ENCODE assay signal across 16 cellular contexts in genomic region chr12:16096273-16096849, GRCh38.
DNase-seq lines count a peak whose midpoint lies in the region; ATAC-seq, FAIRE-seq and TF ChIP-seq lines count a peak whose summit lies in the region.
"Had no signal": no experiment of that assay in that cellular context is flagged by ENCODE, and none has a peak within 500 bp of the region (broad histone marks: within the 10 kb centered on the region; RNA-seq: fewer than 3 reads in every experiment).

No MANE protein-coding gene starts in this region.

- no peak for TF ChIP-seq POLR2A in HepG2 (IDR thresholded peaks at IDR 0.05; ENCODE audit: insufficient read depth in 1 of 2, low read depth in 2 of 2, low read length in 2 of 2)
- no peak for TF ChIP-seq POLR2A in right lobe of liver (IDR thresholded peaks at IDR 0.05)
- TF ChIP-seq POLR2A in lower leg skin (IDR thresholded peaks at IDR 0.05) = no peak

- intact Hi-C loops in HepG2 (cut with micrococcal nuclease; ENCODE audit: unreplicated experiment) (no loop called here), right lobe of liver (cut with DNase I) (no loop called here), left lung (cut with DNase I) (no loop called here), lower leg skin (cut with DNase I; ENCODE audit: low total_unique reads) (no loop called here)

- ATAC-seq in HepG2 = peak; percentile 65
- ATAC-seq in right lobe of liver = no peak
- peak; percentile 81 for ATAC-seq in left lung
- no peak for ATAC-seq in HG03571 (IDR thresholded peaks at IDR 0.05; ENCODE audit: unreplicated experiment)
- ATAC-seq: GM12878, GM23338 had no signal

- peak overlapping the region; percentile 84 for H3K27ac Mint-ChIP-seq in neural progenitor cell
- H3K27ac Mint-ChIP-seq: CD4-positive, CD25-positive, alpha-beta regulatory T cell; GM23338 had no signal

- H3K27me3 Mint-ChIP-seq in neural progenitor cell (ENCODE audit: insufficient read depth, low read depth) = peaks cover 3% of the 10 kb centered on the region
- H3K27me3 Mint-ChIP-seq: CD4-positive, CD25-positive, alpha-beta regulatory T cell had no signal

- no peaks in the 10 kb centered on the region for H3K9me3 ChIP-seq in HepG2 (ENCODE audit: low read length)
- H3K9me3 ChIP-seq in right lobe of liver = no peaks in the 10 kb centered on the region
- no peaks in the 10 kb centered on the region for H3K9me3 ChIP-seq in left lung
- no peaks in the 10 kb centered on the region for H3K9me3 ChIP-seq in neural progenitor cell (ENCODE audit: low read depth)
- H3K9me3 ChIP-seq: HAP-1 had no signal

- H3K4me3 ChIP-seq in HepG2 (replicated peaks in 1 of 3; ENCODE audit: insufficient read depth in 1 of 3, low read depth in 2 of 3, low read length in 3 of 3) (no peak overlapping the region), right lobe of liver (no peak overlapping the region), left lung (no peak overlapping the region), neural progenitor cell (no peak overlapping the region), lower leg skin (ENCODE audit: low read depth, poor library complexity, severe bottlenecking) (no peak overlapping the region)
- H3K4me3 ChIP-seq: BLaER1 treated with 17β-estradiol and CSF1 and Interleukin-3, amounts not matched to agents 10 nM and 100 nM; GM12878; GM23338; HAP-1 had no signal

- DNase-seq in HepG2 (ENCODE audit: low spot score) = peak; percentile 53
- DNase-seq in right lobe of liver = no peak
- no peak for DNase-seq in left lung
- DNase-seq in neural progenitor cell (ENCODE audit: low spot score) = no peak
- no peak for DNase-seq in NOMO-1 treated with dmso at 0.1 percent for 144 hours (lab: John Stamatoyannopoulos, UW; ENCODE audit: unreplicated experiment)
- no peak for DNase-seq in lower leg skin (ENCODE audit: low spot score in 2 of 2)
- DNase-seq: AML-193; CD4-positive, CD25-positive, alpha-beta regulatory T cell; DMS79 had no signal

- peaks cover 7% of the 10 kb centered on the region for H3K9me3 Mint-ChIP-seq in neural progenitor cell

- no peak overlapping the region for H3K4me3 Mint-ChIP-seq in neural progenitor cell
- H3K4me3 Mint-ChIP-seq: CD4-positive, CD25-positive, alpha-beta regulatory T cell; GM23338 had no signal

- peaks cover 22% of the 10 kb centered on the region for H3K4me1 Mint-ChIP-seq in neural progenitor cell
- H3K4me1 Mint-ChIP-seq: CD4-positive, CD25-positive, alpha-beta regulatory T cell; GM23338 had no signal

- H3F3A ChIP-seq in neural progenitor cell (ENCODE audit: low read depth) = no peaks in the 10 kb centered on the region

- H3K36me3 ChIP-seq in HepG2 (replicated peaks in 1 of 2; ENCODE audit: control insufficient read depth in 1 of 2, insufficient read depth in 2 of 2, low read length in 2 of 2) (no peaks in the 10 kb centered on the region), right lobe of liver (no peaks in the 10 kb centered on the region), left lung (no peaks in the 10 kb centered on the region), neural progenitor cell (no peaks in the 10 kb centered on the region)
- H3K36me3 ChIP-seq: BLaER1 treated with 17β-estradiol and CSF1 and Interleukin-3, amounts not matched to agents 10 nM and 100 nM; HAP-1 had no signal

- no peak for TF ChIP-seq CTCF in HepG2 (CRISPR knock-in tag; IDR thresholded peaks at IDR 0.05)
- no peak for TF ChIP-seq CTCF in right lobe of liver (IDR thresholded peaks at IDR 0.05)
- no peak for TF ChIP-seq CTCF in left lung (IDR thresholded peaks at IDR 0.05)
- TF ChIP-seq CTCF in neural progenitor cell (IDR thresholded peaks at IDR 0.05) = no peak
- no peak for TF ChIP-seq CTCF in lower leg skin (IDR thresholded peaks at IDR 0.05)

- H3K4me1 ChIP-seq in HepG2 (ENCODE audit: insufficient read depth, low read length) (peaks cover 13% of the 10 kb centered on the region), right lobe of liver (no peaks in the 10 kb centered on the region), left lung (no peaks in the 10 kb centered on the region), neural progenitor cell (no peaks in the 10 kb centered on the region)
- H3K4me1 ChIP-seq: HAP-1 had no signal

- no TSS peak for BruUV-seq in HepG2 (replicated peaks; lab: Mats Ljungman, UMichigan)

- WGBS in HepG2 (ENCODE audit: low lambda C conversion rate) = 4% methylated on average over 2 of the region's 2 CpGs
- WGBS in right lobe of liver (ENCODE audit: insufficient coverage, low coverage, low lambda C conversion rate, missing lambda C conversion rate) = 72% methylated on average over 2 of the region's 2 CpGs
- WGBS in lower leg skin, 2 donors = 87 to 88% methylated on average over 2 of the region's 2 CpGs

- H3K9ac ChIP-seq in HepG2 (ENCODE audit: insufficient read depth, low read depth, low read length) (no peak overlapping the region), neural progenitor cell (no peak overlapping the region)
- H3K9ac ChIP-seq: BLaER1 treated with 17β-estradiol and CSF1 and Interleukin-3, amounts not matched to agents 10 nM and 100 nM had no signal

- POLR2A ChIA-PET in HepG2 (lab: Yijun Ruan, JAX) = no interaction called here

- H3K27me3 ChIP-seq in HepG2 (ENCODE audit: control insufficient read depth in 1 of 2, insufficient read depth in 2 of 2, low read length in 2 of 2) (no peaks in the 10 kb centered on the region; a peak in 1 of 5 replicates), right lobe of liver (no peaks in the 10 kb centered on the region), left lung (no peaks in the 10 kb centered on the region), neural progenitor cell (no peaks in the 10 kb centered on the region)
- H3K27me3 ChIP-seq: BLaER1 treated with 17β-estradiol and CSF1 and Interleukin-3, amounts not matched to agents 10 nM and 100 nM had no signal

- no peak for FAIRE-seq in HepG2 (lab: Jason Lieb, UNC)
- FAIRE-seq: GM12878, GM18507 had no signal

- in situ Hi-C loops in HepG2 (cut with HindIII; ENCODE audit: extremely low pct_ligation_motif_present, low pct_unique_long_range_greater_than_20kb) = no loop called here

- no peak for TF ChIP-seq RAD21 in HepG2 (CRISPR knock-in tag; IDR thresholded peaks at IDR 0.05)

- CTCF ChIA-PET in HepG2 (lab: Yijun Ruan, JAX; ENCODE audit: low intra/inter-chr PET ratio, low total read pairs) = no interaction called here

- H3K79me2 ChIP-seq in HepG2 (ENCODE audit: insufficient read depth, low read length) = no peaks in the 10 kb centered on the region
- no peaks in the 10 kb centered on the region for H3K79me2 ChIP-seq in neural progenitor cell (ENCODE audit: low read depth)

- H3K27ac ChIP-seq in HepG2 (ENCODE audit: extremely low read length, insufficient read depth, low read length) (no peak overlapping the region), right lobe of liver (no peak overlapping the region), left lung (no peak overlapping the region), neural progenitor cell (no peak overlapping the region)
- H3K27ac ChIP-seq: 22Rv1; BLaER1 treated with 17β-estradiol and CSF1 and Interleukin-3, amounts not matched to agents 10 nM and 100 nM had no signal

- H3K4me2 ChIP-seq in HepG2 (ENCODE audit: low read depth, low read length) (no peak overlapping the region), neural progenitor cell (no peak overlapping the region)
- H3K4me2 ChIP-seq: GM23338 had no signal

- H3K36me3 Mint-ChIP-seq in neural progenitor cell = peaks cover 3% of the 10 kb centered on the region
- H3K36me3 Mint-ChIP-seq: CD4-positive, CD25-positive, alpha-beta regulatory T cell had no signal

- H2AFZ ChIP-seq in HepG2 (ENCODE audit: low read length) (no peak overlapping the region), neural progenitor cell (replicated peaks) (no peak overlapping the region)
- H2AFZ ChIP-seq: GM23338 had no signal

- no peaks in the 10 kb centered on the region for H4K20me1 ChIP-seq in HepG2 (ENCODE audit: insufficient read depth, low read length)
- no peaks in the 10 kb centered on the region for H4K20me1 ChIP-seq in neural progenitor cell (ENCODE audit: low read depth)
- H4K20me1 ChIP-seq: BLaER1 treated with 17β-estradiol and CSF1 and Interleukin-3, amounts not matched to agents 10 nM and 100 nM had no signal

- TF ChIP-seq EP300 in HepG2 (IDR thresholded peaks at IDR 0.05; ENCODE audit: low read depth in 2 of 2, low read length in 2 of 2) = 0 out of 4 replicates have a peak, but pooled peaks of 1 of the 2 experiments have one; percentile 17
- TF ChIP-seq EP300 in HepG2 (CRISPR knock-in tag; IDR thresholded peaks at IDR 0.05; ENCODE audit: borderline replicate concordance) = no peak

TF ChIP-seq in HepG2, 621 proteins besides CTCF, POLR2A, EP300 and RAD21 (continues in another document):
- TF ChIP-seq HNF4A (CRISPR knock-in tag; IDR thresholded peaks at IDR 0.05) (peak; percentile 67; the same call in 1 of the 2 replicates), CEBPB (IDR thresholded peaks at IDR 0.05; ENCODE audit: borderline replicate concordance, low read depth, low read length) (0 out of 2 replicates have a peak, but pooled peaks have one; percentile 2), GFI1 (CRISPR knock-in tag; IDR thresholded peaks at IDR 0.05; ENCODE audit: borderline replicate concordance) (peak; percentile 47; the same call in 1 of the 2 replicates), TCF7 (IDR thresholded peaks at IDR 0.05; ENCODE audit: low read depth) (0 out of 2 replicates have a peak, but pooled peaks have one; percentile 25)
- TF ChIP-seq, protein P1, sequence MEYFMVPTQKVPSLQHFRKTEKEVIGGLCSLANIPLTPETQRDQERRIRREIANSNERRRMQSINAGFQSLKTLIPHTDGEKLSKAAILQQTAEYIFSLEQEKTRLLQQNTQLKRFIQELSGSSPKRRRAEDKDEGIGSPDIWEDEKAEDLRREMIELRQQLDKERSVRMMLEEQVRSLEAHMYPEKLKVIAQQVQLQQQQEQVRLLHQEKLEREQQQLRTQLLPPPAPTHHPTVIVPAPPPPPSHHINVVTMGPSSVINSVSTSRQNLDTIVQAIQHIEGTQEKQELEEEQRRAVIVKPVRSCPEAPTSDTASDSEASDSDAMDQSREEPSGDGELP (IDR thresholded peaks at IDR 0.05; ENCODE audit: borderline replicate concordance, low read depth) = no peak

Comparison
In these comparisons a context has a peak if more than half of its experiments do, and no peak if none do; other contexts are left out.
1. ATAC-seq: peak in HepG2 (single experiment) and left lung (single experiment); none in right lobe of liver (0 of 4) and HG03571 (single experiment).